ENCODE assay signal across 14 cellular contexts in genomic region chr5:74112372-74112875, GRCh38.
"Had no signal": no experiment of that assay in that cellular context is flagged by ENCODE, and none has a peak within 500 bp of the region (broad histone marks: within the 10 kb centered on the region; RNA-seq: fewer than 3 reads in every experiment).

No MANE protein-coding gene starts in this region.

- H3K4me3 ChIP-seq: adrenal gland, gastroesophageal sphincter, right atrium auricular region, skin epidermis, tibial artery, uterus had no signal

- H3K27ac ChIP-seq: adrenal gland, epithelial cell of prostate, gastroesophageal sphincter, neutrophil, right atrium auricular region, skin epidermis, tibial artery, uterus had no signal

- DNase-seq: activated naive CD4-positive, alpha-beta T cell treated with anti-CD3 and anti-CD28 coated beads, Interleukin-2, amount 50 U/mL, for 16 hours; adrenal gland; effector memory CD4-positive, alpha-beta T cell; kidney glomerular epithelial cell; midbrain; posterior cingulate gyrus; tibial artery; uterus had no signal

- H3K27me3 ChIP-seq: adrenal gland, gastroesophageal sphincter, neutrophil, right atrium auricular region, tibial artery, uterus had no signal

- H3K36me3 ChIP-seq: adrenal gland, gastroesophageal sphincter, neutrophil, right atrium auricular region, tibial artery, uterus had no signal

- H3K9me3 ChIP-seq: adrenal gland, gastroesophageal sphincter, neutrophil, right atrium auricular region, tibial artery, uterus had no signal

- H3K4me1 ChIP-seq: adrenal gland, gastroesophageal sphincter, right atrium auricular region, tibial artery, uterus had no signal

- ATAC-seq: activated CD4-positive, CD25-positive, alpha-beta regulatory T cell treated with anti-CD3 and anti-CD28 coated beads, Interleukin-2, amount 50 U/mL, for 24 hours; gastroesophageal sphincter had no signal
